ENCODE assay signal across 21 cellular contexts in the genomic region with DNA sequence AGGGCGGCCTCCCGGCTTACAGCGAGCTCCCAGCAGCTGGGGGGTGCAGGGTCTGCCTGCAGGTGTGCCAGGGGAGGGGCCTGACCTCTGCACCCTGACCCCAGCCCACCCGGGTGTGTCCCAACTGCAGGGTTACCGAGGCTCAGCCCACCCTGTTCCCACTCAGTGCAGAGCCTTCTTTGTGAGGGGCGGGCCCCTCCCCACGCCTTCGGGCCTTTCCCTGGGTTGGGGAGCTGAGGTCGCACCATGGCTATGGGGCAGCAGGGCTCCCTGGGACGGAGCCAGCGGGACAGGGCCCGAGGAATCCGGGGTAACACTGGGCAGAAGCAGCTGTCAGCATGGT. TPM values are rescaled to one million over a fixed set of nuclear protein-coding genes. Genes with fewer than 3 reads are reported as not detected.
"Had no signal": no experiment of that assay in that cellular context is flagged by ENCODE, and none has a peak within 500 bp of the region (broad histone marks: within the 10 kb centered on the region; RNA-seq: fewer than 3 reads in every experiment).

No MANE protein-coding gene starts in this region.

- H3K27me3 Mint-ChIP-seq: dendritic cell treated with granulocyte-macrophage colony-stimulating factor and Interleukin-4, amounts not matched to agents 40 ng/mL and 50 ng/mL, for 4 days had no signal

- H3K36me3 Mint-ChIP-seq: activated naive CD4-positive, alpha-beta T cell treated with anti-CD3 and anti-CD28 coated beads, Interleukin-2, amount 50 U/mL, for 72 hours had no signal

- H3K4me3 ChIP-seq: body of pancreas, spleen, suprapubic skin had no signal

- H3K27me3 ChIP-seq: body of pancreas had no signal

- H3K9me3 Mint-ChIP-seq: activated naive CD4-positive, alpha-beta T cell treated with anti-CD3 and anti-CD28 coated beads, Interleukin-2, amount 50 U/mL, for 72 hours; dendritic cell treated with granulocyte-macrophage colony-stimulating factor and Interleukin-4, amounts not matched to agents 40 ng/mL and 50 ng/mL, for 4 days; endodermal cell; T-helper 1 cell treated with Interleukin-12 subunit alpha and Interleukin-12 subunit beta and Interleukin-4 antibody, amounts not matched to agents 30 μg/mL and 1 μg/mL, for 36 hours had no signal

- H3K27ac ChIP-seq: body of pancreas, spleen, suprapubic skin had no signal

- DNase-seq: activated CD4-positive, alpha-beta T cell treated with anti-CD3 and anti-CD28 coated beads, Interleukin-2, amount 50 U/mL, for 1 hour; activated CD4-positive, CD25-positive, alpha-beta regulatory T cell; activated T-cell treated with anti-CD3 and anti-CD28 coated beads, Interleukin-2, amount 50 U/mL, for 1 hour; amniotic stem cell; body of pancreas; central memory CD4-positive, alpha-beta T cell; endodermal cell; foreskin fibroblast; head of caudate nucleus; mesendoderm; posterior cingulate gyrus; SK-N-SH; spleen; stimulated activated CD4-positive, alpha-beta T cell treated with anti-CD3 and anti-CD28 coated beads, Interleukin-2, amount 100 ng/mL, for 24 hours; stimulated activated naive CD4-positive, alpha-beta T cell had no signal

- H3K9ac ChIP-seq: SK-N-SH had no signal

- H3K4me1 ChIP-seq: spleen, suprapubic skin had no signal

- H3K36me3 ChIP-seq: spleen, suprapubic skin had no signal

- H3K27ac Mint-ChIP-seq: activated naive CD4-positive, alpha-beta T cell treated with anti-CD3 and anti-CD28 coated beads, Interleukin-2, amount 50 U/mL, for 72 hours; dendritic cell treated with granulocyte-macrophage colony-stimulating factor and Interleukin-4, amounts not matched to agents 40 ng/mL and 50 ng/mL, for 4 days; endodermal cell; T-helper 1 cell treated with Interleukin-12 subunit alpha and Interleukin-12 subunit beta and Interleukin-4 antibody, amounts not matched to agents 30 μg/mL and 1 μg/mL, for 36 hours had no signal

- H3K9me3 ChIP-seq: body of pancreas, SK-N-SH, spleen, suprapubic skin had no signal

- ATAC-seq: activated naive CD4-positive, alpha-beta T cell treated with anti-CD3 and anti-CD28 coated beads, Interleukin-2, amount 50 U/mL, for 72 hours; body of pancreas; esophagus mucosa had no signal

- H3K4me1 Mint-ChIP-seq: endodermal cell had no signal

- H3K4me2 ChIP-seq: SK-N-SH had no signal

- H3K4me3 Mint-ChIP-seq: dendritic cell treated with granulocyte-macrophage colony-stimulating factor and Interleukin-4, amounts not matched to agents 40 ng/mL and 50 ng/mL, for 4 days; endodermal cell; T-helper 1 cell treated with Interleukin-12 subunit alpha and Interleukin-12 subunit beta and Interleukin-4 antibody, amounts not matched to agents 30 μg/mL and 1 μg/mL, for 36 hours had no signal

RNA-seq across cellular contexts. Expression of a gene that starts 55.0 kb away (rescaled TPM):
- total RNA-seq: activated naive CD4-positive, alpha-beta T cell treated with anti-CD3 and anti-CD28 coated beads, Interleukin-2, amount 50 U/mL, for 72 hours; body of pancreas; endodermal cell; left ventricle myocardium superior had no signal

RNA-seq across cellular contexts. Expression of a gene that starts 59.9 kb away (rescaled TPM):
- total RNA-seq: endodermal cell had no signal
